In genomic region chr5:132764051-132764450, GRCh38 we compare ENCODE assay signal across 21 cellular contexts. TPM values are rescaled to one million over a fixed set of nuclear protein-coding genes. Genes with fewer than 3 reads are reported as not detected.
"Had no signal": no experiment of that assay in that cellular context is flagged by ENCODE, and none has a peak within 500 bp of the region (broad histone marks: within the 10 kb centered on the region; RNA-seq: fewer than 3 reads in every experiment).

No MANE protein-coding gene starts in this region.

- DNase-seq: activated CD4-positive, alpha-beta T cell treated with anti-CD3 and anti-CD28 coated beads for 48 hours; activated CD4-positive, alpha-beta T cell treated with anti-CD3 and anti-CD28 coated beads, Interleukin-2, amount 50 U/mL, for 48 hours; effector memory CD4-positive, alpha-beta T cell; erythroblast; gastrocnemius medialis; glutamatergic neuron; natural killer cell; stimulated activated CD4-positive, alpha-beta T cell treated with anti-CD3 and anti-CD28 coated beads, Interleukin-12 subunit alpha, Interleukin-12 subunit beta, amount 100 ng/mL, for 4 hours; stimulated activated CD4-positive, alpha-beta T cell treated with anti-CD3 and anti-CD28 coated beads, Interleukin-4, amount 100 ng/mL, for 1 hour; stimulated activated naive CD8-positive, alpha-beta T cell treated with anti-CD3 and anti-CD28 coated beads, Interleukin-15, Interleukin-2, amounts not matched to agents 100 U/mL and 50 U/mL, for 24 hours had no signal

- H3K27me3 ChIP-seq: breast epithelium, gastrocnemius medialis, upper lobe of left lung had no signal

- ATAC-seq: activated CD4-positive, CD25-positive, alpha-beta regulatory T cell treated with anti-CD3 and anti-CD28 coated beads, Interleukin-2, amount 50 U/mL, for 24 hours; activated naive CD4-positive, alpha-beta T cell treated with anti-CD3 and anti-CD28 coated beads, Interleukin-2, amount 50 U/mL, for 72 hours; gastrocnemius medialis; natural killer cell; sciatic nerve; stimulated activated naive CD8-positive, alpha-beta T cell treated with anti-CD3 and anti-CD28 coated beads, Interleukin-15, Interleukin-2, amounts not matched to agents 100 U/mL and 50 U/mL, for 24 hours had no signal

- H3K4me3 ChIP-seq: breast epithelium, gastrocnemius medialis, skin epidermis, upper lobe of left lung had no signal

- H3K36me3 ChIP-seq: breast epithelium had no signal

- H3K27ac ChIP-seq: breast epithelium, gastrocnemius medialis, skin epidermis, upper lobe of left lung, VCaP had no signal

- H3K9me3 ChIP-seq: breast epithelium, gastrocnemius medialis, upper lobe of left lung had no signal

RNA-seq across cellular contexts. Expression of gene CCNI2, which starts 16.8 kb away (rescaled TPM):
- total RNA-seq: gastrocnemius medialis, osteocyte, posterior vena cava had no signal

RNA-seq across cellular contexts. Expression of gene SOWAHA, which starts 49.1 kb away (rescaled TPM):
- total RNA-seq: activated naive CD4-positive, alpha-beta T cell treated with anti-CD3 and anti-CD28 coated beads, Interleukin-2, amount 50 U/mL, for 72 hours; dermis microvascular lymphatic vessel endothelial cell; mononuclear cell; natural killer cell; osteocyte; posterior vena cava had no signal
